In the genomic region with DNA sequence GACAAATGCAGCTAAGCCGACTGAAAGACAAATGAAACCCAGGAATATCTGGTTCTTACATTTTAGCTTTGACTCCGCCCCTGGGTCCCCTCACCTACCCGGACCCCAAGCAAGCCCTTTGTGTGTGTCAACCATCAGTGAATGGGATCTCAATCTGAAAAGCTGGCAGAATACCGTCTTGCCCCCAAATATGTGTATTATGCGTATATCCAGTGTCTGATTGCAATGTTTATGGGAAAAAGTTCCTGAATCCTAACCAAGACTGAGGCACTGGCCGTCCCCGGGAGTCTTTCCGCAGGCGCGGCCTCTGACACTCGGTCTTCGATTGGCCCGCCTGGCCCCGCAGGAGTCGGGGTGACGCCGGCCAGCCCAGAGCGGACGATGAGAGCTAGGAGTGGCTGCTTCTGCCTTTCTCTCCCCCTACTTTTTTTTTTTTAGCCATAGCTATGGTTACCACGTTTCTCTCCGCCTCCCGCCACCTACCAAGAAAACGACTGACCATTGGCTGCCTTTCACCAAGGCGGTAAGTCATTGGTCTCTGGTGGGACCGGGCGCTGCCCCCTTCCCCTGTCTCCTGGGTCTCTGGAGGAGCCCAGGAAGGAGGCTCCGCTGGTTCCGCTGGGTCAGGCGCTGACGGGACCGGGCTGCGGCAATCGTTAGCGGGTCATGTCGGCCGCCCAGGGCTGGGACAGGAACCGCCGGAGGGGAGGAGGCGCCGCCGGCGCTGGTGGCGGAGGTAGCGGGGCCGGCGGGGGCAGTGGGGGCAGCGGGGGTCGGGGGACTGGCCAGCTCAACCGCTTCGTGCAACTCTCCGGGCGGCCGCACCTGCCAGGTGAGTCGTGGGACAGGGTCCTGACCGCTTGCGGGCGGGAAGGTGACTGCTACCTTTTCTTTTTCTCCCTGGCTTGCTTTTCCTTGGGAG, we compare ENCODE assay signal across 1 cellular context.
TF ChIP-seq lines count a peak whose summit lies in the region.

A gene with protein sequence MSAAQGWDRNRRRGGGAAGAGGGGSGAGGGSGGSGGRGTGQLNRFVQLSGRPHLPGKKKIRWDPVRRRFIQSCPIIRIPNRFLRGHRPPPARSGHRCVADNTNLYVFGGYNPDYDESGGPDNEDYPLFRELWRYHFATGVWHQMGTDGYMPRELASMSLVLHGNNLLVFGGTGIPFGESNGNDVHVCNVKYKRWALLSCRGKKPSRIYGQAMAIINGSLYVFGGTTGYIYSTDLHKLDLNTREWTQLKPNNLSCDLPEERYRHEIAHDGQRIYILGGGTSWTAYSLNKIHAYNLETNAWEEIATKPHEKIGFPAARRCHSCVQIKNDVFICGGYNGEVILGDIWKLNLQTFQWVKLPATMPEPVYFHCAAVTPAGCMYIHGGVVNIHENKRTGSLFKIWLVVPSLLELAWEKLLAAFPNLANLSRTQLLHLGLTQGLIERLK (plus strand): TSS at position 557 of the 922 bp plus-strand sequence. CDS start 110 bp downstream, at position 667.

TF ChIP-seq in A549, 52 proteins besides CTCF, POLR2A, EP300 and RAD21 (continued from another document):
- 0 out of 2 replicates have a peak, but pooled peaks have one; percentile 30 for TF ChIP-seq TP53 (CRISPR knock-in tag; IDR thresholded peaks at IDR 0.05)
- TF ChIP-seq NR3C1 (IDR thresholded peaks at IDR 0.05) = no peak
- TF ChIP-seq, protein P1, sequence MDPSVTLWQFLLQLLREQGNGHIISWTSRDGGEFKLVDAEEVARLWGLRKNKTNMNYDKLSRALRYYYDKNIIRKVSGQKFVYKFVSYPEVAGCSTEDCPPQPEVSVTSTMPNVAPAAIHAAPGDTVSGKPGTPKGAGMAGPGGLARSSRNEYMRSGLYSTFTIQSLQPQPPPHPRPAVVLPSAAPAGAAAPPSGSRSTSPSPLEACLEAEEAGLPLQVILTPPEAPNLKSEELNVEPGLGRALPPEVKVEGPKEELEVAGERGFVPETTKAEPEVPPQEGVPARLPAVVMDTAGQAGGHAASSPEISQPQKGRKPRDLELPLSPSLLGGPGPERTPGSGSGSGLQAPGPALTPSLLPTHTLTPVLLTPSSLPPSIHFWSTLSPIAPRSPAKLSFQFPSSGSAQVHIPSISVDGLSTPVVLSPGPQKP (IDR thresholded peaks at IDR 0.05; ENCODE audit: low read depth, low read length) = no peak
TF ChIP-seq in A549: peak in this region for 7.
